Comparison of ENCODE assay signal across 8 cellular contexts in genomic region chr17:44345497-44346026, GRCh38. TPM values are rescaled to one million over a fixed set of nuclear protein-coding genes. Genes with fewer than 3 reads are reported as not detected.
DNase-seq lines count a peak whose midpoint lies in the region; ATAC-seq and TF ChIP-seq lines count a peak whose summit lies in the region.

No MANE protein-coding gene starts in this region.

- TF ChIP-seq CTCF in nephron (IDR thresholded peaks at IDR 0.05; ENCODE audit: unreplicated experiment in 3 of 3), result peak; percentile 46 to 51 (median 47)
- no peak for TF ChIP-seq CTCF in vagina (IDR thresholded peaks at IDR 0.05)

- H3K9me3 Mint-ChIP-seq in activated naive CD4-positive, alpha-beta T cell treated with anti-CD3 and anti-CD28 coated beads for 36 hours, result no peaks in the 10 kb centered on the region
- H3K9me3 Mint-ChIP-seq in nephron, result no peaks in the 10 kb centered on the region

- peaks cover 10% of the 10 kb centered on the region for H3K4me1 Mint-ChIP-seq in activated naive CD4-positive, alpha-beta T cell treated with anti-CD3 and anti-CD28 coated beads for 36 hours (ENCODE audit: low read depth)
- H3K4me1 Mint-ChIP-seq in nephron, result peaks cover 15% of the 10 kb centered on the region

- H3K4me3 ChIP-seq in vagina, result peak overlapping the region; percentile 79 to 80

- H3K27ac Mint-ChIP-seq in activated naive CD4-positive, alpha-beta T cell treated with anti-CD3 and anti-CD28 coated beads for 36 hours, result peak overlapping the region; percentile 43
- H3K27ac Mint-ChIP-seq in nephron, result peak overlapping the region; percentile 83 to 92 (median 87)

- H3K27me3 Mint-ChIP-seq in activated naive CD4-positive, alpha-beta T cell treated with anti-CD3 and anti-CD28 coated beads for 36 hours (ENCODE audit: low read depth), result no peaks in the 10 kb centered on the region
- peaks cover 14% of the 10 kb centered on the region for H3K27me3 Mint-ChIP-seq in nephron (ENCODE audit: low read depth)

- CTCF ChIA-PET in activated naive CD4-positive, alpha-beta T cell treated with anti-CD3 and anti-CD28 coated beads for 36 hours (lab: Charles Lee), result interaction anchor here (0.5 to 2.2 kb wide), 22 partner anchors 9 to 1928 kb away, joined by 3 to 21 read pairs (median 5); partner anchors contain the start of gene FAM171A2

- H3K4me1 ChIP-seq in vagina, result peaks cover 46% of the 10 kb centered on the region

- peak overlapping the region; percentile 95 for H3K27ac ChIP-seq in vagina

- TF ChIP-seq POLR2A in vagina (IDR thresholded peaks at IDR 0.05), result no peak

- H3K27me3 ChIP-seq in vagina, result no peaks in the 10 kb centered on the region

- peak overlapping the region; percentile 73 for H3K4me3 Mint-ChIP-seq in activated naive CD4-positive, alpha-beta T cell treated with anti-CD3 and anti-CD28 coated beads for 36 hours
- H3K4me3 Mint-ChIP-seq in nephron, result peak overlapping the region; percentile 91 to 97 (median 96)

- no peaks in the 10 kb centered on the region for H3K36me3 Mint-ChIP-seq in activated naive CD4-positive, alpha-beta T cell treated with anti-CD3 and anti-CD28 coated beads for 36 hours (ENCODE audit: low read depth)
- no peaks in the 10 kb centered on the region for H3K36me3 Mint-ChIP-seq in nephron (ENCODE audit: low read depth)

- DNase-seq in NCI-H1417 (lab: John Stamatoyannopoulos, UW) (peak; percentile 29 to 87 (median 74)), NCI-H1417 treated with DMSO at 0.1 percent for 48 hours (lab: John Stamatoyannopoulos, UW) (no peak), NOMO-1 treated with DMSO at 0.1 percent for 48 hours (lab: John Stamatoyannopoulos, UW; ENCODE audit: unreplicated experiment) (peak; percentile 37), foreskin melanocyte (peak; percentile 61), vagina (ENCODE audit: extremely low spot score in 2 of 2) (no peak)
- DNase-seq in activated naive CD4-positive, alpha-beta T cell treated with anti-CD3 and anti-CD28 coated beads for 36 hours, result peak; percentile 72

- H3K9me3 ChIP-seq in vagina, result no peaks in the 10 kb centered on the region

- intact Hi-C loops in activated naive CD4-positive, alpha-beta T cell treated with anti-CD3 and anti-CD28 coated beads for 36 hours (cut with micrococcal nuclease), result loop anchor here (1.0 to 5.0 kb wide), 4 partner anchors 19 to 403 kb away; partner anchors contain the start of genes LSM12 and PPY
- intact Hi-C loops in vagina (cut with DNase I), result no loop called here

- ATAC-seq in HG03354 (IDR thresholded peaks at IDR 0.05; ENCODE audit: poor library complexity, severe bottlenecking, unreplicated experiment), result peak; percentile 8

- peaks cover 0 to 6% of the 10 kb centered on the region in 2 donors for H3K36me3 ChIP-seq in vagina

RNA-seq across cellular contexts. Expression of gene GRN, which starts 0.5 kb away (rescaled TPM):
- total RNA-seq in activated naive CD4-positive, alpha-beta T cell treated with anti-CD3 and anti-CD28 coated beads for 36 hours, result 10 to 100 TPM; 47.1 to 50.5 TPM
- 268 TPM for total RNA-seq in vagina

RNA-seq across cellular contexts. Expression of gene FAM171A2, which starts 18.1 kb away (rescaled TPM):
- total RNA-seq in activated naive CD4-positive, alpha-beta T cell treated with anti-CD3 and anti-CD28 coated beads for 36 hours, result under 1 TPM; 0.12 to 0.21 TPM
- total RNA-seq in vagina, result 4.2 TPM

RNA-seq across cellular contexts. Expression of gene SLC25A39, which starts 20.9 kb away (rescaled TPM):
- 100 to 1,000 TPM; 146 to 149 TPM for total RNA-seq in activated naive CD4-positive, alpha-beta T cell treated with anti-CD3 and anti-CD28 coated beads for 36 hours
- total RNA-seq in vagina, result 93.1 TPM

RNA-seq across cellular contexts. Expression of gene RUNDC3A, which starts 37.2 kb away (rescaled TPM):
- under 1 TPM in 1 of 2 experiments, not detected in 1; 0.17 TPM for total RNA-seq in activated naive CD4-positive, alpha-beta T cell treated with anti-CD3 and anti-CD28 coated beads for 36 hours
- 2.0 TPM for total RNA-seq in vagina

RNA-seq across cellular contexts. Expression of gene ITGA2B, which starts 43.9 kb away (rescaled TPM):
- total RNA-seq in activated naive CD4-positive, alpha-beta T cell treated with anti-CD3 and anti-CD28 coated beads for 36 hours, result 1 to 10 TPM in 1 of 2 experiments, under 1 TPM in 1; 0.31 to 1.1 TPM
- 2.0 TPM for total RNA-seq in vagina

Comparison
In these comparisons a context has a peak if more than half of its experiments do, and no peak if none do; other contexts are left out.
1. DNase-seq: peak in NCI-H1417 (3 of 3), NOMO-1 treated with DMSO at 0.1 percent for 48 hours (single experiment), activated naive CD4-positive, alpha-beta T cell treated with anti-CD3 and anti-CD28 coated beads for 36 hours (single experiment) and foreskin melanocyte (single experiment); none in NCI-H1417 treated with DMSO at 0.1 percent for 48 hours (single experiment) and vagina (0 of 2).
2. CTCF ChIP-seq: peak in nephron (3 of 3); none in vagina (0 of 3).